In genomic region chr1:166814611-166815010, GRCh38 we compare ENCODE assay signal across 21 cellular contexts. TPM values are rescaled to one million over a fixed set of nuclear protein-coding genes. Genes with fewer than 3 reads are reported as not detected.
DNase-seq lines count a peak whose midpoint lies in the region; ATAC-seq and TF ChIP-seq lines count a peak whose summit lies in the region.
"Had no signal": no experiment of that assay in that cellular context is flagged by ENCODE, and none has a peak within 500 bp of the region (broad histone marks: within the 10 kb centered on the region; RNA-seq: fewer than 3 reads in every experiment).

No MANE protein-coding gene starts in this region.

- peak; percentile 83 for DNase-seq in ACHN
- peak; percentile 6 for DNase-seq in GM04504 (ENCODE audit: low read depth)
- peak in 3 of 4 donors; percentile 24 to 35 (median 25) for DNase-seq in body of pancreas
- no peak for DNase-seq in lower lobe of right lung
- DNase-seq in stimulated activated CD4-positive, alpha-beta T cell treated with anti-CD3 and anti-CD28 coated beads, Interleukin-4, amount 100 ng/mL, for 24 hours: no peak
- DNase-seq: activated CD4-positive, alpha-beta T cell treated with anti-CD3 and anti-CD28 coated beads, Interleukin-2, amount 50 U/mL, for 48 hours; activated T-cell treated with anti-CD3 and anti-CD28 coated beads for 4 hours; dermis blood vessel endothelial cell; erythroblast; H7; NCI-H1930; NCI-H446 treated with DMSO at 0.1 percent for 48 hours; T-cell; tibial artery had no signal

- WGBS in body of pancreas, 2 donors: 6 to 15% methylated on average over 2 of the region's 2 CpGs

- in situ Hi-C loops in ACHN (cut with HindIII; ENCODE audit: low pct_ligation_motif_present, low pct_unique_long_range_greater_than_20kb, low sequenced_read_pairs): no loop called here

- no peaks in the 10 kb centered on the region for H3K27me3 ChIP-seq in body of pancreas
- H3K27me3 ChIP-seq in lower lobe of right lung (ENCODE audit: low read depth): no peaks in the 10 kb centered on the region
- H3K27me3 ChIP-seq: neural progenitor cell had no signal

- H3K4me1 ChIP-seq in body of pancreas (peaks cover 21% of the 10 kb centered on the region), lower lobe of right lung (no peaks in the 10 kb centered on the region)
- H3K4me1 ChIP-seq: neural progenitor cell, tibial artery had no signal

- peak overlapping the region in 2 of 4 donors; percentile 2 to 31 for H3K27ac ChIP-seq in body of pancreas
- no peak overlapping the region for H3K27ac ChIP-seq in lower lobe of right lung
- H3K27ac ChIP-seq: neural progenitor cell, tibial artery had no signal

- H3K36me3 ChIP-seq in body of pancreas (replicated peaks in 1 of 2; ENCODE audit: insufficient read depth in 1 of 2, low read depth in 2 of 2) (no peaks in the 10 kb centered on the region), lower lobe of right lung (no peaks in the 10 kb centered on the region)
- H3K36me3 ChIP-seq: neural progenitor cell, tibial artery had no signal

- H3K9me3 ChIP-seq in body of pancreas: no peaks in the 10 kb centered on the region
- peaks cover 2% of the 10 kb centered on the region for H3K9me3 ChIP-seq in lower lobe of right lung

- H3K4me3 ChIP-seq in body of pancreas: no peak overlapping the region
- no peak overlapping the region for H3K4me3 ChIP-seq in lower lobe of right lung
- H3K4me3 ChIP-seq: K562, neural progenitor cell, tibial artery had no signal

- ATAC-seq in body of pancreas: peak; percentile 80
- ATAC-seq in lower lobe of right lung: peak; percentile 93 to 98
- no peak for ATAC-seq in HG02852 (IDR thresholded peaks at IDR 0.05; ENCODE audit: unreplicated experiment)
- no peak for ATAC-seq in HG02885 (IDR thresholded peaks at IDR 0.05; ENCODE audit: poor library complexity, unreplicated experiment)
- ATAC-seq in HG03025 (IDR thresholded peaks at IDR 0.05; ENCODE audit: low FRiP score, unreplicated experiment): no peak
- ATAC-seq: activated naive CD4-positive, alpha-beta T cell treated with anti-CD3 and anti-CD28 coated beads, Interleukin-2, amount 50 U/mL, for 72 hours; K562; stimulated activated memory B cell treated with anti-CD40 and anti-IgM and Interleukin-4, amounts not matched to agents 10 μg/mL and 1 μg/mL and 100 μg/mL, for 72 hours; T-cell had no signal

- intact Hi-C loops in body of pancreas (cut with DNase I): no loop called here
- intact Hi-C loops in lower lobe of right lung (cut with DNase I): no loop called here

- TF ChIP-seq CTCF in body of pancreas (IDR thresholded peaks at IDR 0.05) (no peak), lower lobe of right lung (IDR thresholded peaks at IDR 0.05) (no peak)

- TF ChIP-seq POLR2A in body of pancreas (IDR thresholded peaks at IDR 0.05): no peak

RNA-seq across cellular contexts. Expression of gene POGK, which starts 24.7 kb away (rescaled TPM):
- 10 to 100 TPM; 13.8 to 15.3 TPM for total RNA-seq in body of pancreas
- total RNA-seq in lower lobe of right lung: 58.2 TPM

Comparison
In these comparisons a context has a peak if more than half of its experiments do, and no peak if none do; other contexts are left out.
1. DNase-seq: peak in ACHN (single experiment), GM04504 (single experiment) and body of pancreas (3 of 4); none in lower lobe of right lung (single experiment) and stimulated activated CD4-positive, alpha-beta T cell treated with anti-CD3 and anti-CD28 coated beads, Interleukin-4, amount 100 ng/mL, for 24 hours (single experiment).
2. ATAC-seq: peak in body of pancreas (single experiment) and lower lobe of right lung (2 of 2); none in HG02852 (single experiment), HG02885 (single experiment) and HG03025 (single experiment).